Comparison of ENCODE assay signal across 3 cellular contexts in the genomic region with DNA sequence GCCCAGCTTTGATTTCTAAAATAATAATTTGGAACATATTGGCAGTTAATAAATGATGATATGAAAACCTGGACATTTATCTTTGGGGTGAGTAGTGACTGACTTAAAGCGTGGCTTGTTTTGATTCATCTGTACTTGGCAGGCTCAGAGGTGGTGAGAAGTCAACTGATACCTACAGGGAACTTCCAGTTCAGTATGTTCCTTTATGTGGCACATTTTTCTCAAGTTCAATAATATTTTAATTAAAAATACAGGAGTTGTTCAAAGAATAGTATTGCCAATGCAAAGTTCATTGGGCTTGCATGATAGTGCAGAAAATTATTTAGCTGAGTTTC. TPM values are rescaled to one million over a fixed set of nuclear protein-coding genes. Genes with fewer than 3 reads are reported as not detected.
"Had no signal": no experiment of that assay in that cellular context is flagged by ENCODE, and none has a peak within 500 bp of the region (broad histone marks: within the 10 kb centered on the region; RNA-seq: fewer than 3 reads in every experiment).

No MANE protein-coding gene starts in this region.

- H3K4me3 ChIP-seq: GM12878 had no signal

- DNase-seq: GDM1, GF-D8 had no signal

- ATAC-seq: GM12878 had no signal

RNA-seq across cellular contexts. Expression of a gene that starts 34.3 kb away (rescaled TPM):
- polyA plus RNA-seq: GM12878 had no signal
